ENCODE assay signal across 18 cellular contexts in genomic region chr4:119207051-119207450, GRCh38. TPM values are rescaled to one million over a fixed set of nuclear protein-coding genes. Genes with fewer than 3 reads are reported as not detected.
A peak's percentile ranks its signal among the peaks of the same experiment; 100 is the strongest.
DNase-seq lines count a peak whose midpoint lies in the region; ATAC-seq, FAIRE-seq and TF ChIP-seq lines count a peak whose summit lies in the region.
"Had no signal": no experiment of that assay in that cellular context is flagged by ENCODE, and none has a peak within 500 bp of the region (broad histone marks: within the 10 kb centered on the region; RNA-seq: fewer than 3 reads in every experiment).

No MANE protein-coding gene starts in this region.

- H3K27ac Mint-ChIP-seq in astrocyte (ENCODE audit: unreplicated experiment), result no peak overlapping the region
- H3K27ac Mint-ChIP-seq: activated naive CD4-positive, alpha-beta T cell treated with anti-CD3 and anti-CD28 coated beads, Interleukin-2, amount 50 U/mL, for 24 hours; H9; type B pancreatic cell had no signal

- peak; percentile 41 for FAIRE-seq in astrocyte (lab: Jason Lieb, UNC)

- peaks cover 9% of the 10 kb centered on the region for H3K9me3 Mint-ChIP-seq in astrocyte (ENCODE audit: unreplicated experiment)
- H3K9me3 Mint-ChIP-seq: central memory CD8-positive, alpha-beta T cell; type B pancreatic cell had no signal

- H3K4me1 ChIP-seq in cardiac muscle cell (ENCODE audit: low read depth) (peaks cover 33% of the 10 kb centered on the region), astrocyte (ENCODE audit: insufficient read depth, low read length) (peaks cover 14% of the 10 kb centered on the region), right atrium auricular region (peaks cover 0 to 50% of the 10 kb centered on the region in 2 donors)

- no peaks in the 10 kb centered on the region for H4K20me1 ChIP-seq in astrocyte (ENCODE audit: insufficient read depth, low read length)

- H3K9me3 ChIP-seq in cardiac muscle cell (ENCODE audit: low read depth) (no peaks in the 10 kb centered on the region), astrocyte (ENCODE audit: insufficient read depth, low read depth, low read length) (no peaks in the 10 kb centered on the region), right atrium auricular region (no peaks in the 10 kb centered on the region)

- H3K36me3 Mint-ChIP-seq in astrocyte (ENCODE audit: low read depth, unreplicated experiment), result no peaks in the 10 kb centered on the region
- H3K36me3 Mint-ChIP-seq: type B pancreatic cell had no signal

- H3K4me2 ChIP-seq in astrocyte (ENCODE audit: low read length), result no peak overlapping the region
- H3K4me2 ChIP-seq: KMS-11 had no signal

- peaks cover 3% of the 10 kb centered on the region for H3K79me2 ChIP-seq in astrocyte (ENCODE audit: insufficient read depth, low read length)

- intact Hi-C loops in Right ventricle myocardium inferior (cut with DNase I), result no loop called here

- DNase-seq in cardiac muscle cell (ENCODE audit: low read depth in 1 of 2, low spot score in 1 of 2) (peak in 1 of 2 donors; percentile 80), Right ventricle myocardium inferior (ENCODE audit: missing footprints) (no peak), astrocyte (ENCODE audit: low read depth) (peak; percentile 67), right atrium auricular region (ENCODE audit: low spot score) (no peak), NCI-H510A treated with DMSO at 0.1 percent for 48 hours (lab: John Stamatoyannopoulos, UW) (no peak), DMS114 treated with DMSO at 0.1 percent for 48 hours (lab: John Stamatoyannopoulos, UW; ENCODE audit: unreplicated experiment) (no peak), GM13977 (ENCODE audit: low spot score) (no peak)
- DNase-seq in central memory CD4-positive, alpha-beta T cell, result no peak
- DNase-seq: activated CD8-positive, alpha-beta memory T cell treated with anti-CD3 and anti-CD28 coated beads, Interleukin-2, amount 50 U/mL, for 4 hours; H9; NCI-H446; PC-3; stimulated activated CD4-positive, alpha-beta T cell treated with anti-CD3 and anti-CD28 coated beads, Interleukin-2, amount 100 ng/mL, for 48 hours had no signal

- no peak overlapping the region for H3K9ac ChIP-seq in astrocyte (ENCODE audit: low read length)
- H3K9ac ChIP-seq: KMS-11 had no signal

- peaks cover 25% of the 10 kb centered on the region for H3K4me1 Mint-ChIP-seq in astrocyte (ENCODE audit: low read depth, unreplicated experiment)
- H3K4me1 Mint-ChIP-seq: nephron had no signal

- H2AFZ ChIP-seq in astrocyte (ENCODE audit: low read depth, low read length), result no peak overlapping the region

- H3K27ac ChIP-seq in cardiac muscle cell (peak overlapping the region; percentile 8), astrocyte (ENCODE audit: low read depth, low read length) (no peak overlapping the region), right atrium auricular region (peak overlapping the region; percentile 63 to 83)
- H3K27ac ChIP-seq: KMS-11 had no signal

- in situ Hi-C loops in GM13977 (cut with MboI; ENCODE audit: low pct_unique_long_range_greater_than_20kb, low sequenced_read_pairs, unreplicated experiment), result no loop called here

- no peak overlapping the region for H3K4me3 ChIP-seq in cardiac muscle cell
- H3K4me3 ChIP-seq in astrocyte (ENCODE audit: insufficient read depth, low read depth, low read length), result no peak overlapping the region
- H3K4me3 ChIP-seq in right atrium auricular region, result no peak overlapping the region

- no peaks in the 10 kb centered on the region for H3K27me3 Mint-ChIP-seq in astrocyte (ENCODE audit: low read depth, unreplicated experiment)
- H3K27me3 Mint-ChIP-seq: activated naive CD4-positive, alpha-beta T cell treated with anti-CD3 and anti-CD28 coated beads, Interleukin-2, amount 50 U/mL, for 24 hours; type B pancreatic cell had no signal

- no peaks in the 10 kb centered on the region for H3K36me3 ChIP-seq in cardiac muscle cell
- H3K36me3 ChIP-seq in astrocyte (ENCODE audit: insufficient read depth, low read length), result no peaks in the 10 kb centered on the region
- no peaks in the 10 kb centered on the region for H3K36me3 ChIP-seq in right atrium auricular region

- no peak for ATAC-seq in Right ventricle myocardium inferior
- ATAC-seq: PC-3 had no signal

- H3K4me3 Mint-ChIP-seq in astrocyte (ENCODE audit: unreplicated experiment), result no peak overlapping the region
- H3K4me3 Mint-ChIP-seq: activated naive CD4-positive, alpha-beta T cell treated with anti-CD3 and anti-CD28 coated beads, Interleukin-2, amount 50 U/mL, for 24 hours; central memory CD8-positive, alpha-beta T cell; H9; nephron; type B pancreatic cell had no signal

- TF ChIP-seq CTCF in cardiac muscle cell (IDR thresholded peaks at IDR 0.05; ENCODE audit: low read depth, low read length), result no peak
- no peak for TF ChIP-seq CTCF in astrocyte (IDR thresholded peaks at IDR 0.05; ENCODE audit: insufficient read depth, low read depth, low read length)
- no peak for TF ChIP-seq CTCF in right atrium auricular region (IDR thresholded peaks at IDR 0.05)
- TF ChIP-seq CTCF in GM13977 (IDR thresholded peaks at IDR 0.05; ENCODE audit: extremely low read depth, insufficient read depth, missing control alignments), result no peak

- H3K27me3 ChIP-seq in cardiac muscle cell (no peaks in the 10 kb centered on the region), astrocyte (ENCODE audit: insufficient read depth, low read length) (no peaks in the 10 kb centered on the region), right atrium auricular region (no peaks in the 10 kb centered on the region)

RNA-seq across cellular contexts. Expression of gene USP53, which starts 5.5 kb away (rescaled TPM):
- total RNA-seq in cardiac muscle cell (17.8 and 28.1 TPM in 2 replicates), Right ventricle myocardium inferior (32.8 TPM), astrocyte (24.9 and 32.3 TPM in 2 replicates), right atrium auricular region (10 to 100 TPM; 51.5 to 62.9 TPM)
- polyA plus RNA-seq in cardiac muscle cell, result 14.1 and 21.8 TPM in 2 replicates
